Comparison of ENCODE assay signal across 33 cellular contexts in the genomic region with DNA sequence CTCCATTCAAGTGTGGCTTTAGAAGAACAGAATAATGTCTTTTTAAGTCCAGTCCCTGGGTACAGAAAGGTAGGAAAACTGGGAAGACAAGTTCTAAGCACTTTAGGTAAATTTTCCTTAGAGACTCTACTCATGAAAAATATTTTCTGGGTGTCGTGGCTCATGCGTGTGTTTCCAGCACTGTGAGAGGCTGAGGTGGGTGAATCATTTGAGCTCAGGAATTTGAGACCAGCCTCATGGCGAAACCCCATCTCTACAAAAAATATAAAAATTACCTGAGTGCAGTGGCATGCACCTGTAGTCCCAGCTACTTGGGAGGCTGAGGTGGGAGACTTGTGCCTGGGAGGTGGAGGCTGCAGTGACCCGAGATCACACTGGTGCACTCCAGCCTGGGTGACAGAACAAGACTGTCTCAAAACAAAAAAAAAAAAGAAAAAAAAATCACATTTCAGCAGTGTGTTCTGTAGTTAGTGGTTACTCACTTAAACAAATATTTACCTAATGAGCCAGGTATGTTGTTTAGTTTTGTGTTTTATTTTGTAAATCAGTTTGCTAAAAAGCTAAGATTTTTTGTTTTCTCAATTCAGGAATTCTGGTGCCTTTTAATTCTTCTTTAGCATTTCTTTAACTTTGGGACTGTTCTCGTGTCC. TPM values are rescaled to one million over a fixed set of nuclear protein-coding genes. Genes with fewer than 3 reads are reported as not detected.
DNase-seq lines count a peak whose midpoint lies in the region; ATAC-seq and TF ChIP-seq lines count a peak whose summit lies in the region.
"Had no signal": no experiment of that assay in that cellular context is flagged by ENCODE, and none has a peak within 500 bp of the region (broad histone marks: within the 10 kb centered on the region; RNA-seq: fewer than 3 reads in every experiment).

No MANE protein-coding gene starts in this region.

- TF ChIP-seq CTCF in PC-9 (conservative IDR thresholded peaks at IDR 0.05) (no peak), foreskin keratinocyte (conservative IDR thresholded peaks at IDR 0.05) (no peak), progenitor cell of endocrine pancreas (IDR thresholded peaks at IDR 0.05; ENCODE audit: unreplicated experiment) (no peak)

- no peak overlapping the region for H3K4me3 Mint-ChIP-seq in progenitor cell of endocrine pancreas (ENCODE audit: low read depth)
- H3K4me3 Mint-ChIP-seq: activated B cell treated with CpG ODN at 0.5 μM for 24 hours; activated naive CD8-positive, alpha-beta T cell; naive thymus-derived CD8-positive, alpha-beta T cell; stimulated activated naive B cell treated with anti-CD40 and anti-IgM and Interleukin-4, amounts not matched to agents 10 μg/mL and 1 μg/mL and 100 μg/mL, for 72 hours had no signal

- no peak overlapping the region for H3K4me2 ChIP-seq in GM23248 (ENCODE audit: unreplicated experiment)
- H3K4me2 ChIP-seq in PC-9, result peak overlapping the region; percentile 61

- no peaks in the 10 kb centered on the region for H3K9me3 ChIP-seq in GM23248 (ENCODE audit: low read depth)
- H3K9me3 ChIP-seq in PC-9 (ENCODE audit: insufficient read depth, low read depth), result no peaks in the 10 kb centered on the region
- H3K9me3 ChIP-seq: left ventricle myocardium inferior, suprapubic skin had no signal

- ATAC-seq in foreskin keratinocyte (peak; percentile 86), GM21576 (IDR thresholded peaks at IDR 0.05; ENCODE audit: unreplicated experiment) (no peak)
- ATAC-seq: naive thymus-derived CD8-positive, alpha-beta T cell; SK-N-SH treated with all-trans-retinoic acid at 6 μM for 48 hours; stimulated activated naive B cell treated with anti-CD40 and anti-IgM and Interleukin-4, amounts not matched to agents 10 μg/mL and 1 μg/mL and 100 μg/mL, for 72 hours had no signal

- H3K27ac ChIP-seq in GM23248 (no peak overlapping the region), PC-9 (peak overlapping the region; percentile 68), foreskin keratinocyte (no peak overlapping the region)
- H3K27ac ChIP-seq: left ventricle myocardium inferior, right atrium auricular region, suprapubic skin had no signal

- intact Hi-C loops in PC-9 (cut with micrococcal nuclease; ENCODE audit: unreplicated experiment), result no loop called here

- H3K9ac ChIP-seq in GM23248, result no peak overlapping the region

- H3K79me2 ChIP-seq in GM23248 (ENCODE audit: insufficient read depth) (no peaks in the 10 kb centered on the region), PC-9 (ENCODE audit: low read depth) (no peaks in the 10 kb centered on the region)

- DNase-seq in GM23248, result peak; percentile 38
- peak; percentile 69 to 95 for DNase-seq in PC-9
- DNase-seq in foreskin keratinocyte, result peak; percentile 62 to 84
- DNase-seq in progenitor cell of endocrine pancreas (ENCODE audit: low spot score, unreplicated experiment), result no peak
- no peak for DNase-seq in Ammon's horn (ENCODE audit: low spot score)
- DNase-seq in stimulated activated CD8-positive, alpha-beta memory T cell treated with anti-CD3 and anti-CD28 coated beads, Interleukin-4, amount 100 ng/mL, for 48 hours, result no peak
- no peak for DNase-seq in NCI-H2227 (lab: John Stamatoyannopoulos, UW; ENCODE audit: unreplicated experiment)
- DNase-seq: activated B cell treated with CpG ODN at 0.5 μM for 24 hours; activated CD4-positive, alpha-beta T cell treated with anti-CD3 and anti-CD28 coated beads, Interleukin-2, amount 50 U/mL, for 48 hours; activated CD8-positive, alpha-beta memory T cell treated with anti-CD3 and anti-CD28 coated beads, Interleukin-2, amount 50 U/mL, for 48 hours; cerebellar nuclear complex; foreskin fibroblast; Kasumi-1; left ventricle myocardium inferior; midbrain; naive thymus-derived CD8-positive, alpha-beta T cell; NCI-H1048; NCI-H1694 treated with DMSO at 0.1 percent for 48 hours; NCI-H2171 treated with DMSO at 0.1 percent for 48 hours; NCI-H526 treated with DMSO at 0.1 percent for 48 hours; stimulated activated CD4-positive, alpha-beta T cell treated with anti-CD3 and anti-CD28 coated beads, Interleukin-4, amount 100 ng/mL, for 1 hour; stimulated activated naive B cell treated with anti-CD40 and anti-IgM and Interleukin-4, amounts not matched to agents 10 μg/mL and 1 μg/mL and 100 μg/mL, for 72 hours had no signal

- no peak overlapping the region for H3K4me3 ChIP-seq in GM23248
- no peak overlapping the region; the same call in 1 of the 2 replicates for H3K4me3 ChIP-seq in PC-9
- H3K4me3 ChIP-seq: left ventricle myocardium inferior, right atrium auricular region, suprapubic skin had no signal

- H3K4me1 ChIP-seq in GM23248 (ENCODE audit: insufficient read depth), result no peaks in the 10 kb centered on the region; the same call in 1 of the 2 replicates
- H3K4me1 ChIP-seq in PC-9 (replicated peaks; ENCODE audit: insufficient read depth), result peaks cover 29% of the 10 kb centered on the region
- H3K4me1 ChIP-seq in foreskin keratinocyte, result no peaks in the 10 kb centered on the region
- H3K4me1 ChIP-seq: left ventricle myocardium inferior, right atrium auricular region, suprapubic skin had no signal

- peaks cover 5% of the 10 kb centered on the region for H3K4me1 Mint-ChIP-seq in progenitor cell of endocrine pancreas (ENCODE audit: low read depth)
- H3K4me1 Mint-ChIP-seq: activated B cell treated with CpG ODN at 0.5 μM for 24 hours; naive thymus-derived CD8-positive, alpha-beta T cell had no signal

- no peaks in the 10 kb centered on the region for H3K9me3 Mint-ChIP-seq in progenitor cell of endocrine pancreas (ENCODE audit: low read depth)

- in situ Hi-C loops in GM23248 (cut with MboI), result no loop called here

- no peaks in the 10 kb centered on the region for H3K36me3 ChIP-seq in GM23248 (ENCODE audit: low read depth)
- no peaks in the 10 kb centered on the region for H3K36me3 ChIP-seq in PC-9 (ENCODE audit: low read depth)
- H3K36me3 ChIP-seq: left ventricle myocardium inferior, right atrium auricular region, suprapubic skin had no signal

- no TSS peak for BruUV-seq in PC-9 (replicated peaks; lab: Mats Ljungman, UMichigan)

- CTCF ChIA-PET in PC-9 (lab: Charles Lee), result interaction anchor here (0.6 to 0.7 kb wide), 5 partner anchors 66 to 823 kb away, joined by 3 to 7 read pairs (median 3); no protein-coding TSS in a partner anchor

- WGBS in GM23248 (ENCODE audit: low coverage in 1 of 2, low lambda C conversion rate in 2 of 2, missing lambda C conversion rate in 2 of 2), 2 experiments, result 26 to 33% methylated on average over 5 of the region's 5 CpGs

- peak overlapping the region; percentile 31 for H3K27ac Mint-ChIP-seq in progenitor cell of endocrine pancreas
- H3K27ac Mint-ChIP-seq: activated B cell treated with CpG ODN at 0.5 μM for 24 hours; activated naive CD8-positive, alpha-beta T cell; naive thymus-derived CD8-positive, alpha-beta T cell; stimulated activated naive B cell treated with anti-CD40 and anti-IgM and Interleukin-4, amounts not matched to agents 10 μg/mL and 1 μg/mL and 100 μg/mL, for 72 hours had no signal

- H3K27me3 Mint-ChIP-seq in progenitor cell of endocrine pancreas, result peaks cover 3% of the 10 kb centered on the region

- H3F3A ChIP-seq in GM23248 (ENCODE audit: insufficient read depth) (no peaks in the 10 kb centered on the region), PC-9 (ENCODE audit: insufficient read depth, low read depth) (peaks cover 19% of the 10 kb centered on the region)

- H2AFZ ChIP-seq in GM23248 (no peak overlapping the region), PC-9 (peak overlapping the region; percentile 4; the same call in 1 of the 2 replicates)

- POLR2A ChIA-PET in PC-9 (lab: Charles Lee; ENCODE audit: unreplicated experiment), result interaction anchor here (0.6 to 0.8 kb wide), 3 partner anchors 18 to 114 kb away, joined by 3 to 6 read pairs (median 3); no protein-coding TSS in a partner anchor

- H4K20me1 ChIP-seq in GM23248 (ENCODE audit: insufficient read depth) (no peaks in the 10 kb centered on the region), PC-9 (ENCODE audit: insufficient read depth) (no peaks in the 10 kb centered on the region)

- no peaks in the 10 kb centered on the region for H3K36me3 Mint-ChIP-seq in progenitor cell of endocrine pancreas (ENCODE audit: insufficient read depth)
- H3K36me3 Mint-ChIP-seq: activated naive CD8-positive, alpha-beta T cell had no signal

- H3K27me3 ChIP-seq in GM23248 (replicated peaks; ENCODE audit: insufficient read depth), result peaks cover 37% of the 10 kb centered on the region
- no peaks in the 10 kb centered on the region for H3K27me3 ChIP-seq in PC-9 (ENCODE audit: insufficient read depth, low read depth)
- peaks cover 9% of the 10 kb centered on the region for H3K27me3 ChIP-seq in foreskin keratinocyte
- H3K27me3 ChIP-seq: right atrium auricular region had no signal

- H3K9me2 ChIP-seq in GM23248 (ENCODE audit: insufficient read depth) (no peaks in the 10 kb centered on the region), PC-9 (ENCODE audit: insufficient read depth) (no peaks in the 10 kb centered on the region)

RNA-seq across cellular contexts. Expression of gene RD3L, which starts 52.3 kb away (rescaled TPM):
- not detected in 2 replicates for total RNA-seq in GM23248 (2014; rRNA removed; shearing (Covaris generic))
- not detected in 2 replicates for polyA plus RNA-seq in GM23248 (2016; fragmentation: Nextera tagmentation; extraction: Ambion mirVana)
- not detected in 2 replicates for total RNA-seq in PC-9 (2021)
- total RNA-seq in foreskin keratinocyte, result not detected in 2 replicates
- not detected in 2 replicates for polyA plus RNA-seq in foreskin keratinocyte
- total RNA-seq in progenitor cell of endocrine pancreas, result not detected in 2 replicates
- total RNA-seq: activated B cell treated with CpG ODN at 0.5 μM for 24 hours; astrocyte; epithelial cell of proximal tubule; G401; H4; naive thymus-derived CD8-positive, alpha-beta T cell; omental fat pad; suprapubic skin; T-helper 2 cell treated with Interferon-gamma antibody and Interleukin-4, amounts not matched to agents 100 ng/mL and 5 ng/mL, for 36 hours had no signal
- polyA plus RNA-seq: naive thymus-derived CD8-positive, alpha-beta T cell had no signal

Comparison
In these comparisons a context has a peak if more than half of its experiments do, and no peak if none do; other contexts are left out.
1. DNase-seq: peak in GM23248 (single experiment), PC-9 (2 of 2) and foreskin keratinocyte (2 of 2); none in progenitor cell of endocrine pancreas (single experiment), Ammon's horn (single experiment), stimulated activated CD8-positive, alpha-beta memory T cell treated with anti-CD3 and anti-CD28 coated beads, Interleukin-4, amount 100 ng/mL, for 48 hours (single experiment) and NCI-H2227 (single experiment).